In genomic region chr16:52657924-52658323, GRCh38 we compare ENCODE assay signal across 5 cellular contexts.
"Had no signal": no experiment of that assay in that cellular context is flagged by ENCODE, and none has a peak within 500 bp of the region (broad histone marks: within the 10 kb centered on the region; RNA-seq: fewer than 3 reads in every experiment).

No MANE protein-coding gene starts in this region.

- H3K27ac ChIP-seq: HL-60 had no signal

- H3K4me3 ChIP-seq: K562 had no signal

- DNase-seq: IMR-90, KBM-7 had no signal

- ATAC-seq: HepG2, K562 had no signal
